Comparison of ENCODE assay signal across 1 cellular context in the genomic region with DNA sequence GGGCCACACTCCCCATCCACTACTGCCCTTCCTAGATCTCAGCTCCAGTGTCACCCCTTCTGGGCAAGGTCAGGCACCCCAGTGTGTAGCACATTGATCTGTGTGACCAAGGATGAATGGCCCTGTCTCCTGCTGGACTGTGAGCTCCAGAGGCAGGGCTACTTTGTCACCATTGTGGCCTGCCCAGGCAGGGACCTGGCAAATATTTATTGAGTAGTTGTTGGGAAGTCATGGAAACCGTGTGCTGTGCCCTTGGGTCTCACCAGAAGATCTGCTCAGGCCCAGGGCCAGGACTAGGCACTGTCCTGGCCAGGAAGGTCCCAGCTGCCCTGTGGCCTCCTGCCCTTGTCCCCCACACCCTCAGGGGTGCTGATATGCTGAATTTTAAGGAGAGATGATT.
A peak's percentile ranks its signal among the peaks of the same experiment; 100 is the strongest.
TF ChIP-seq lines count a peak whose summit lies in the region.

No MANE protein-coding gene starts in this region.

TF ChIP-seq in HepG2, 621 proteins besides CTCF, POLR2A, EP300 and RAD21 (continued from another document and continues in another):
- TF ChIP-seq, protein P1, sequence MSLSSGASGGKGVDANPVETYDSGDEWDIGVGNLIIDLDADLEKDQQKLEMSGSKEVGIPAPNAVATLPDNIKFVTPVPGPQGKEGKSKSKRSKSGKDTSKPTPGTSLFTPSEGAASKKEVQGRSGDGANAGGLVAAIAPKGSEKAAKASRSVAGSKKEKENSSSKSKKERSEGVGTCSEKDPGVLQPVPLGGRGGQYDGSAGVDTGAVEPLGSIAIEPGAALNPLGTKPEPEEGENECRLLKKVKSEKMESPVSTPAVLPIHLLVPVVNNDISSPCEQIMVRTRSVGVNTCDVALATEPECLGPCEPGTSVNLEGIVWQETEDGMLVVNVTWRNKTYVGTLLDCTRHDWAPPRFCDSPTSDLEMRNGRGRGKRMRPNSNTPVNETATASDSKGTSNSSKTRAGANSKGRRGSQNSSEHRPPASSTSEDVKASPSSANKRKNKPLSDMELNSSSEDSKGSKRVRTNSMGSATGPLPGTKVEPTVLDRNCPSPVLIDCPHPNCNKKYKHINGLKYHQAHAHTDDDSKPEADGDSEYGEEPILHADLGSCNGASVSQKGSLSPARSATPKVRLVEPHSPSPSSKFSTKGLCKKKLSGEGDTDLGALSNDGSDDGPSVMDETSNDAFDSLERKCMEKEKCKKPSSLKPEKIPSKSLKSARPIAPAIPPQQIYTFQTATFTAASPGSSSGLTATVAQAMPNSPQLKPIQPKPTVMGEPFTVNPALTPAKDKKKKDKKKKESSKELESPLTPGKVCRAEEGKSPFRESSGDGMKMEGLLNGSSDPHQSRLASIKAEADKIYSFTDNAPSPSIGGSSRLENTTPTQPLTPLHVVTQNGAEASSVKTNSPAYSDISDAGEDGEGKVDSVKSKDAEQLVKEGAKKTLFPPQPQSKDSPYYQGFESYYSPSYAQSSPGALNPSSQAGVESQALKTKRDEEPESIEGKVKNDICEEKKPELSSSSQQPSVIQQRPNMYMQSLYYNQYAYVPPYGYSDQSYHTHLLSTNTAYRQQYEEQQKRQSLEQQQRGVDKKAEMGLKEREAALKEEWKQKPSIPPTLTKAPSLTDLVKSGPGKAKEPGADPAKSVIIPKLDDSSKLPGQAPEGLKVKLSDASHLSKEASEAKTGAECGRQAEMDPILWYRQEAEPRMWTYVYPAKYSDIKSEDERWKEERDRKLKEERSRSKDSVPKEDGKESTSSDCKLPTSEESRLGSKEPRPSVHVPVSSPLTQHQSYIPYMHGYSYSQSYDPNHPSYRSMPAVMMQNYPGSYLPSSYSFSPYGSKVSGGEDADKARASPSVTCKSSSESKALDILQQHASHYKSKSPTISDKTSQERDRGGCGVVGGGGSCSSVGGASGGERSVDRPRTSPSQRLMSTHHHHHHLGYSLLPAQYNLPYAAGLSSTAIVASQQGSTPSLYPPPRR (CRISPR knock-in tag; IDR thresholded peaks at IDR 0.05; ENCODE audit: borderline replicate concordance) = 0 out of 2 replicates have a peak, but pooled peaks have one; percentile 40
- no peak for TF ChIP-seq ARHGAP35 (CRISPR knock-in tag; IDR thresholded peaks at IDR 0.05; ENCODE audit: borderline replicate concordance)
- no peak for TF ChIP-seq ZNF460 (CRISPR knock-in tag; IDR thresholded peaks at IDR 0.05; ENCODE audit: borderline replicate concordance)
- no peak for TF ChIP-seq CEBPG (CRISPR knock-in tag; IDR thresholded peaks at IDR 0.05)
- no peak for TF ChIP-seq RFXAP (CRISPR knock-in tag; IDR thresholded peaks at IDR 0.05; ENCODE audit: borderline replicate concordance)
- no peak for TF ChIP-seq ZMAT3 (CRISPR knock-in tag; conservative IDR thresholded peaks at IDR 0.05)
- TF ChIP-seq ZNF317 (CRISPR knock-in tag; IDR thresholded peaks at IDR 0.05) = no peak
- TF ChIP-seq ZFP62 (CRISPR knock-in tag; IDR thresholded peaks at IDR 0.05) = no peak
- TF ChIP-seq, protein P2, sequence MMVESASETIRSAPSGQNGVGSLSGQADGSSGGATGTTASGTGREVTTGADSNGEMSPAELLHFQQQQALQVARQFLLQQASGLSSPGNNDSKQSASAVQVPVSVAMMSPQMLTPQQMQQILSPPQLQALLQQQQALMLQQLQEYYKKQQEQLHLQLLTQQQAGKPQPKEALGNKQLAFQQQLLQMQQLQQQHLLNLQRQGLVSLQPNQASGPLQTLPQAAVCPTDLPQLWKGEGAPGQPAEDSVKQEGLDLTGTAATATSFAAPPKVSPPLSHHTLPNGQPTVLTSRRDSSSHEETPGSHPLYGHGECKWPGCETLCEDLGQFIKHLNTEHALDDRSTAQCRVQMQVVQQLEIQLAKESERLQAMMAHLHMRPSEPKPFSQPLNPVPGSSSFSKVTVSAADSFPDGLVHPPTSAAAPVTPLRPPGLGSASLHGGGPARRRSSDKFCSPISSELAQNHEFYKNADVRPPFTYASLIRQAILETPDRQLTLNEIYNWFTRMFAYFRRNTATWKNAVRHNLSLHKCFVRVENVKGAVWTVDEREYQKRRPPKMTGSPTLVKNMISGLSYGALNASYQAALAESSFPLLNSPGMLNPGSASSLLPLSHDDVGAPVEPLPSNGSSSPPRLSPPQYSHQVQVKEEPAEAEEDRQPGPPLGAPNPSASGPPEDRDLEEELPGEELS (CRISPR knock-in tag; IDR thresholded peaks at IDR 0.05) = peak; percentile 38; the same call in 1 of the 2 replicates
- TF ChIP-seq, protein P3, sequence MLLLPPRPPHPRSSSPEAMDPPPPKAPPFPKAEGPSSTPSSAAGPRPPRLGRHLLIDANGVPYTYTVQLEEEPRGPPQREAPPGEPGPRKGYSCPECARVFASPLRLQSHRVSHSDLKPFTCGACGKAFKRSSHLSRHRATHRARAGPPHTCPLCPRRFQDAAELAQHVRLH (CRISPR knock-in tag; IDR thresholded peaks at IDR 0.05; ENCODE audit: borderline replicate concordance, low read depth) = 0 out of 2 replicates have a peak, but pooled peaks have one; percentile 25
- no peak for TF ChIP-seq GATA4 (IDR thresholded peaks at IDR 0.05; ENCODE audit: borderline replicate concordance, low read depth)
- TF ChIP-seq ZC3H13 (CRISPR knock-in tag; IDR thresholded peaks at IDR 0.05) = no peak
- TF ChIP-seq CAMTA2 (CRISPR knock-in tag; IDR thresholded peaks at IDR 0.05; ENCODE audit: borderline replicate concordance) = no peak
- TF ChIP-seq TOPORS (CRISPR knock-in tag; IDR thresholded peaks at IDR 0.05) = no peak
- no peak for TF ChIP-seq ZNF333 (CRISPR knock-in tag; IDR thresholded peaks at IDR 0.05; ENCODE audit: borderline replicate concordance)
- TF ChIP-seq ZNF33A (CRISPR knock-in tag; IDR thresholded peaks at IDR 0.05; ENCODE audit: borderline replicate concordance) = no peak
- TF ChIP-seq, protein P4, sequence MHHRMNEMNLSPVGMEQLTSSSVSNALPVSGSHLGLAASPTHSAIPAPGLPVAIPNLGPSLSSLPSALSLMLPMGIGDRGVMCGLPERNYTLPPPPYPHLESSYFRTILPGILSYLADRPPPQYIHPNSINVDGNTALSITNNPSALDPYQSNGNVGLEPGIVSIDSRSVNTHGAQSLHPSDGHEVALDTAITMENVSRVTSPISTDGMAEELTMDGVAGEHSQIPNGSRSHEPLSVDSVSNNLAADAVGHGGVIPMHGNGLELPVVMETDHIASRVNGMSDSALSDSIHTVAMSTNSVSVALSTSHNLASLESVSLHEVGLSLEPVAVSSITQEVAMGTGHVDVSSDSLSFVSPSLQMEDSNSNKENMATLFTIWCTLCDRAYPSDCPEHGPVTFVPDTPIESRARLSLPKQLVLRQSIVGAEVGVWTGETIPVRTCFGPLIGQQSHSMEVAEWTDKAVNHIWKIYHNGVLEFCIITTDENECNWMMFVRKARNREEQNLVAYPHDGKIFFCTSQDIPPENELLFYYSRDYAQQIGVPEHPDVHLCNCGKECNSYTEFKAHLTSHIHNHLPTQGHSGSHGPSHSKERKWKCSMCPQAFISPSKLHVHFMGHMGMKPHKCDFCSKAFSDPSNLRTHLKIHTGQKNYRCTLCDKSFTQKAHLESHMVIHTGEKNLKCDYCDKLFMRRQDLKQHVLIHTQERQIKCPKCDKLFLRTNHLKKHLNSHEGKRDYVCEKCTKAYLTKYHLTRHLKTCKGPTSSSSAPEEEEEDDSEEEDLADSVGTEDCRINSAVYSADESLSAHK (CRISPR knock-in tag; IDR thresholded peaks at IDR 0.05; ENCODE audit: borderline replicate concordance) = no peak
- TF ChIP-seq SSRP1 (CRISPR knock-in tag; IDR thresholded peaks at IDR 0.05) = 0 out of 2 replicates have a peak, but pooled peaks have one; percentile 57
- TF ChIP-seq POGZ (CRISPR knock-in tag; IDR thresholded peaks at IDR 0.05) = no peak
- no peak; the same call in 1 of the 2 replicates for TF ChIP-seq RFX5 (IDR thresholded peaks at IDR 0.05; ENCODE audit: low read depth, low read length)
- TF ChIP-seq ZNF777 (CRISPR knock-in tag; IDR thresholded peaks at IDR 0.05) = no peak
- no peak; the same call in 1 of the 2 replicates for TF ChIP-seq ZNF788 (CRISPR knock-in tag; IDR thresholded peaks at IDR 0.05; ENCODE audit: borderline replicate concordance)
- TF ChIP-seq ZFP41 (CRISPR knock-in tag; IDR thresholded peaks at IDR 0.05; ENCODE audit: borderline replicate concordance) = no peak
- no peak for TF ChIP-seq ZNF547 (CRISPR knock-in tag; IDR thresholded peaks at IDR 0.05)
- no peak for TF ChIP-seq HNRNPLL (IDR thresholded peaks at IDR 0.05; ENCODE audit: low read depth, low read length, poor library complexity, severe bottlenecking)
- TF ChIP-seq, protein P5, sequence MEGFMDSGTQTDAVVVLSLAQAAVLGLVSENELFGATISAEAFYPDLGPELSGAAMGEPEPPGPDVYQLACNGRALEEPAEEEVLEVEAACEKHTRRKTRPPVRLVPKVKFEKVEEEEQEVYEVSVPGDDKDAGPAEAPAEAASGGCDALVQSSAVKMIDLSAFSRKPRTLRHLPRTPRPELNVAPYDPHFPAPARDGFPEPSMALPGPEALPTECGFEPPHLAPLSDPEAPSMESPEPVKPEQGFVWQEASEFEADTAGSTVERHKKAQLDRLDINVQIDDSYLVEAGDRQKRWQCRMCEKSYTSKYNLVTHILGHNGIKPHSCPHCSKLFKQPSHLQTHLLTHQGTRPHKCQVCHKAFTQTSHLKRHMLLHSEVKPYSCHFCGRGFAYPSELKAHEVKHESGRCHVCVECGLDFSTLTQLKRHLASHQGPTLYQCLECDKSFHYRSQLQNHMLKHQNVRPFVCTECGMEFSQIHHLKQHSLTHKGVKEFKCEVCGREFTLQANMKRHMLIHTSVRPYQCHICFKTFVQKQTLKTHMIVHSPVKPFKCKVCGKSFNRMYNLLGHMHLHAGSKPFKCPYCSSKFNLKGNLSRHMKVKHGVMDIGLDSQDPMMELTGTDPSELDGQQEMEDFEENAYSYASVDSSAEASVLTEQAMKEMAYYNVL (CRISPR knock-in tag; IDR thresholded peaks at IDR 0.05; ENCODE audit: borderline replicate concordance) = no peak
- TF ChIP-seq PHF8 (CRISPR knock-in tag; IDR thresholded peaks at IDR 0.05) = no peak
- no peak for TF ChIP-seq ADNP (CRISPR knock-in tag; IDR thresholded peaks at IDR 0.05)
- TF ChIP-seq MTA1 (CRISPR knock-in tag; IDR thresholded peaks at IDR 0.05; ENCODE audit: borderline replicate concordance) = peak; percentile 84; the same call in 1 of the 2 replicates
- TF ChIP-seq, protein P6, sequence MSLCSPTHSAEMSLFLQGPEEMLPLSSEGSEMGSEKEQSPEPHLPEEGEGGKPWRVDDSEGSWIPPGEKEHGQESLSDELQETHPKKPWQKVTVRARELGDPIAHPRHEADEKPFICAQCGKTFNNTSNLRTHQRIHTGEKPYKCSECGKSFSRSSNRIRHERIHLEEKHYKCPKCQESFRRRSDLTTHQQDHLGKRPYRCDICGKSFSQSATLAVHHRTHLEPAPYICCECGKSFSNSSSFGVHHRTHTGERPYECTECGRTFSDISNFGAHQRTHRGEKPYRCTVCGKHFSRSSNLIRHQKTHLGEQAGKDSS (CRISPR knock-in tag; IDR thresholded peaks at IDR 0.05; ENCODE audit: borderline replicate concordance, low read depth) = no peak; the same call in 1 of the 2 replicates
- TF ChIP-seq ZNF883 (CRISPR knock-in tag; IDR thresholded peaks at IDR 0.05; ENCODE audit: not compliant biosample characterization) = no peak
- no peak for TF ChIP-seq POLR2G (IDR thresholded peaks at IDR 0.05; ENCODE audit: low read depth, low read length)
- TF ChIP-seq, protein P7, sequence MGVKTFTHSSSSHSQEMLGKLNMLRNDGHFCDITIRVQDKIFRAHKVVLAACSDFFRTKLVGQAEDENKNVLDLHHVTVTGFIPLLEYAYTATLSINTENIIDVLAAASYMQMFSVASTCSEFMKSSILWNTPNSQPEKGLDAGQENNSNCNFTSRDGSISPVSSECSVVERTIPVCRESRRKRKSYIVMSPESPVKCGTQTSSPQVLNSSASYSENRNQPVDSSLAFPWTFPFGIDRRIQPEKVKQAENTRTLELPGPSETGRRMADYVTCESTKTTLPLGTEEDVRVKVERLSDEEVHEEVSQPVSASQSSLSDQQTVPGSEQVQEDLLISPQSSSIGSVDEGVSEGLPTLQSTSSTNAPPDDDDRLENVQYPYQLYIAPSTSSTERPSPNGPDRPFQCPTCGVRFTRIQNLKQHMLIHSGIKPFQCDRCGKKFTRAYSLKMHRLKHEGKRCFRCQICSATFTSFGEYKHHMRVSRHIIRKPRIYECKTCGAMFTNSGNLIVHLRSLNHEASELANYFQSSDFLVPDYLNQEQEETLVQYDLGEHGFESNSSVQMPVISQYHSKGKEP (CRISPR knock-in tag; IDR thresholded peaks at IDR 0.05) = no peak
- TF ChIP-seq, protein P8, sequence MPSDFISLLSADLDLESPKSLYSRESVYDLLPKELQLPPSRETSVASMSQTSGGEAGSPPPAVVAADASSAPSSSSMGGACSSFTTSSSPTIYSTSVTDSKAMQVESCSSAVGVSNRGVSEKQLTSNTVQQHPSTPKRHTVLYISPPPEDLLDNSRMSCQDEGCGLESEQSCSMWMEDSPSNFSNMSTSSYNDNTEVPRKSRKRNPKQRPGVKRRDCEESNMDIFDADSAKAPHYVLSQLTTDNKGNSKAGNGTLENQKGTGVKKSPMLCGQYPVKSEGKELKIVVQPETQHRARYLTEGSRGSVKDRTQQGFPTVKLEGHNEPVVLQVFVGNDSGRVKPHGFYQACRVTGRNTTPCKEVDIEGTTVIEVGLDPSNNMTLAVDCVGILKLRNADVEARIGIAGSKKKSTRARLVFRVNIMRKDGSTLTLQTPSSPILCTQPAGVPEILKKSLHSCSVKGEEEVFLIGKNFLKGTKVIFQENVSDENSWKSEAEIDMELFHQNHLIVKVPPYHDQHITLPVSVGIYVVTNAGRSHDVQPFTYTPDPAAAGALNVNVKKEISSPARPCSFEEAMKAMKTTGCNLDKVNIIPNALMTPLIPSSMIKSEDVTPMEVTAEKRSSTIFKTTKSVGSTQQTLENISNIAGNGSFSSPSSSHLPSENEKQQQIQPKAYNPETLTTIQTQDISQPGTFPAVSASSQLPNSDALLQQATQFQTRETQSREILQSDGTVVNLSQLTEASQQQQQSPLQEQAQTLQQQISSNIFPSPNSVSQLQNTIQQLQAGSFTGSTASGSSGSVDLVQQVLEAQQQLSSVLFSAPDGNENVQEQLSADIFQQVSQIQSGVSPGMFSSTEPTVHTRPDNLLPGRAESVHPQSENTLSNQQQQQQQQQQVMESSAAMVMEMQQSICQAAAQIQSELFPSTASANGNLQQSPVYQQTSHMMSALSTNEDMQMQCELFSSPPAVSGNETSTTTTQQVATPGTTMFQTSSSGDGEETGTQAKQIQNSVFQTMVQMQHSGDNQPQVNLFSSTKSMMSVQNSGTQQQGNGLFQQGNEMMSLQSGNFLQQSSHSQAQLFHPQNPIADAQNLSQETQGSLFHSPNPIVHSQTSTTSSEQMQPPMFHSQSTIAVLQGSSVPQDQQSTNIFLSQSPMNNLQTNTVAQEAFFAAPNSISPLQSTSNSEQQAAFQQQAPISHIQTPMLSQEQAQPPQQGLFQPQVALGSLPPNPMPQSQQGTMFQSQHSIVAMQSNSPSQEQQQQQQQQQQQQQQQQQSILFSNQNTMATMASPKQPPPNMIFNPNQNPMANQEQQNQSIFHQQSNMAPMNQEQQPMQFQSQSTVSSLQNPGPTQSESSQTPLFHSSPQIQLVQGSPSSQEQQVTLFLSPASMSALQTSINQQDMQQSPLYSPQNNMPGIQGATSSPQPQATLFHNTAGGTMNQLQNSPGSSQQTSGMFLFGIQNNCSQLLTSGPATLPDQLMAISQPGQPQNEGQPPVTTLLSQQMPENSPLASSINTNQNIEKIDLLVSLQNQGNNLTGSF (CRISPR knock-in tag; IDR thresholded peaks at IDR 0.05) = no peak
- peak; percentile 85; the same call in 1 of the 3 replicates for TF ChIP-seq MXI1 (IDR thresholded peaks at IDR 0.05; ENCODE audit: borderline replicate concordance, low read depth, low read length)
- TF ChIP-seq ATF7-NPFF (CRISPR knock-in tag; IDR thresholded peaks at IDR 0.05; ENCODE audit: low read depth) = no peak
- TF ChIP-seq PHF5A (CRISPR knock-in tag; IDR thresholded peaks at IDR 0.05; ENCODE audit: low read depth, unreplicated experiment) = peak; percentile 33
